Comparison of ENCODE assay signal across 1 cellular context in the genomic region with DNA sequence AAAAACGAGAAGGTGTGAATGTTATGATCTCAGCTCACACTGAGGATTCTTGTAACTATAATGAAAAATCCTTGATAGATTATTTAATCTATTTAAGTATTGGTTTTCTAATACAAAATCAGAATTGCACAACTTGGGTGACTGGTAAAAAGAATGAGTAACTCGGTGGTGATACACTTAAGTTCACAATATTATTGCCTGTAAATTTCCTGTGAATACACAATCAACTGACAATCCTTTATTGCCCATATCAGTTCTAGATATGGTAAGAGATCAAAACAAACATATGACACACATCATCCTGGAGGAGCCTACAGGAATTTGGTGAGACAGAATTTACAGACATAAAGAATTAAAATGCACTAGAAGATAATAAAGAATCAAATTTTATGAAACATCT.
TF ChIP-seq lines count a peak whose summit lies in the region.

No MANE protein-coding gene starts in this region.

TF ChIP-seq in A549, 52 proteins besides CTCF, POLR2A, EP300 and RAD21 (continued from another document):
- TF ChIP-seq, protein P1, sequence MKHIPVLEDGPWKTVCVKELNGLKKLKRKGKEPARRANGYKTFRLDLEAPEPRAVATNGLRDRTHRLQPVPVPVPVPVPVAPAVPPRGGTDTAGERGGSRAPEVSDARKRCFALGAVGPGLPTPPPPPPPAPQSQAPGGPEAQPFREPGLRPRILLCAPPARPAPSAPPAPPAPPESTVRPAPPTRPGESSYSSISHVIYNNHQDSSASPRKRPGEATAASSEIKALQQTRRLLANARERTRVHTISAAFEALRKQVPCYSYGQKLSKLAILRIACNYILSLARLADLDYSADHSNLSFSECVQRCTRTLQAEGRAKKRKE (CRISPR knock-in tag; IDR thresholded peaks at IDR 0.05; ENCODE audit: low read depth) = no peak
- TF ChIP-seq PHF8 (IDR thresholded peaks at IDR 0.05; ENCODE audit: borderline replicate concordance, low read depth) (no peak), SREBF2 (IDR thresholded peaks at IDR 0.05) (no peak), GATA3 (IDR thresholded peaks at IDR 0.05; ENCODE audit: borderline replicate concordance) (no peak), FOSL2 (IDR thresholded peaks at IDR 0.05) (no peak), FOSL2 (CRISPR knock-in tag; IDR thresholded peaks at IDR 0.05) (no peak), HOXA7 (CRISPR knock-in tag; IDR thresholded peaks at IDR 0.05) (no peak), KDM5A (IDR thresholded peaks at IDR 0.05) (no peak), HOXB13 (CRISPR knock-in tag; IDR thresholded peaks at IDR 0.05; ENCODE audit: low read depth) (no peak), EHF (CRISPR knock-in tag; IDR thresholded peaks at IDR 0.05) (no peak), RNF2 (IDR thresholded peaks at IDR 0.05; ENCODE audit: borderline replicate concordance, low read depth) (no peak), ESRRA (IDR thresholded peaks at IDR 0.05; ENCODE audit: borderline replicate concordance, low read length) (no peak), CHD2 (IDR thresholded peaks at IDR 0.05; ENCODE audit: low read length, partially characterized antibody) (no peak), JUN (IDR thresholded peaks at IDR 0.05) (no peak), MAFK (IDR thresholded peaks at IDR 0.05; ENCODE audit: partially characterized antibody) (no peak)
- TF ChIP-seq, protein P2, sequence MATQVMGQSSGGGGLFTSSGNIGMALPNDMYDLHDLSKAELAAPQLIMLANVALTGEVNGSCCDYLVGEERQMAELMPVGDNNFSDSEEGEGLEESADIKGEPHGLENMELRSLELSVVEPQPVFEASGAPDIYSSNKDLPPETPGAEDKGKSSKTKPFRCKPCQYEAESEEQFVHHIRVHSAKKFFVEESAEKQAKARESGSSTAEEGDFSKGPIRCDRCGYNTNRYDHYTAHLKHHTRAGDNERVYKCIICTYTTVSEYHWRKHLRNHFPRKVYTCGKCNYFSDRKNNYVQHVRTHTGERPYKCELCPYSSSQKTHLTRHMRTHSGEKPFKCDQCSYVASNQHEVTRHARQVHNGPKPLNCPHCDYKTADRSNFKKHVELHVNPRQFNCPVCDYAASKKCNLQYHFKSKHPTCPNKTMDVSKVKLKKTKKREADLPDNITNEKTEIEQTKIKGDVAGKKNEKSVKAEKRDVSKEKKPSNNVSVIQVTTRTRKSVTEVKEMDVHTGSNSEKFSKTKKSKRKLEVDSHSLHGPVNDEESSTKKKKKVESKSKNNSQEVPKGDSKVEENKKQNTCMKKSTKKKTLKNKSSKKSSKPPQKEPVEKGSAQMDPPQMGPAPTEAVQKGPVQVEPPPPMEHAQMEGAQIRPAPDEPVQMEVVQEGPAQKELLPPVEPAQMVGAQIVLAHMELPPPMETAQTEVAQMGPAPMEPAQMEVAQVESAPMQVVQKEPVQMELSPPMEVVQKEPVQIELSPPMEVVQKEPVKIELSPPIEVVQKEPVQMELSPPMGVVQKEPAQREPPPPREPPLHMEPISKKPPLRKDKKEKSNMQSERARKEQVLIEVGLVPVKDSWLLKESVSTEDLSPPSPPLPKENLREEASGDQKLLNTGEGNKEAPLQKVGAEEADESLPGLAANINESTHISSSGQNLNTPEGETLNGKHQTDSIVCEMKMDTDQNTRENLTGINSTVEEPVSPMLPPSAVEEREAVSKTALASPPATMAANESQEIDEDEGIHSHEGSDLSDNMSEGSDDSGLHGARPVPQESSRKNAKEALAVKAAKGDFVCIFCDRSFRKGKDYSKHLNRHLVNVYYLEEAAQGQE (IDR thresholded peaks at IDR 0.05) = no peak
- TF ChIP-seq, protein P3, sequence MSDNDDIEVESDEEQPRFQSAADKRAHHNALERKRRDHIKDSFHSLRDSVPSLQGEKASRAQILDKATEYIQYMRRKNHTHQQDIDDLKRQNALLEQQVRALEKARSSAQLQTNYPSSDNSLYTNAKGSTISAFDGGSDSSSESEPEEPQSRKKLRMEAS (IDR thresholded peaks at IDR 0.05) = no peak
